ENCODE assay signal across 14 cellular contexts in the genomic region with DNA sequence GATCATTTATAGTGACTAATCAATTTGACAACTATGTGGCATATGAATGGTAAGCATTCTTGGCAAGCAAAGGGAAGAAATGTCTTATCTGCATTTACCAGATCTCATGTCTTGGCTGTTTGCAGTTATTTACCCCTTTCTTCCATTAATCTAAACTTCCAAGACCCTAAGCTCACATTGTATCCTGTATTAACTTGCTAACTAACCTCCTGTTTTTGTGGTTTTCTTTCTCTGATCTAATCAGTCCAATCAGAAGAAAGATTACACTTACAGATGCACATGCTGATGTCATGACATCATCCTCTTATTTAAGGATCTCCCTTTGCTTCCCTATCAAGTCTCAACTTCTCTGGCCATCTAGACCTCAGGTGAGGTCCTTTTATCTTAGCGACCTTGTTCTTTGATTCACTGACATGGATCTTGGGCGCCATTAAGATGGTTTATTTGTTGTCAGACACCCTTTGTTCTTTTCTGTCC.
DNase-seq lines count a peak whose midpoint lies in the region; ATAC-seq and TF ChIP-seq lines count a peak whose summit lies in the region.
"Had no signal": no experiment of that assay in that cellular context is flagged by ENCODE, and none has a peak within 500 bp of the region (broad histone marks: within the 10 kb centered on the region; RNA-seq: fewer than 3 reads in every experiment).

No MANE protein-coding gene starts in this region.

- H3K9me3 ChIP-seq in psoas muscle = no peaks in the 10 kb centered on the region

- H3K4me3 Mint-ChIP-seq in chondrocyte (ENCODE audit: unreplicated experiment) = no peak overlapping the region
- no peak overlapping the region for H3K4me3 Mint-ChIP-seq in mesothelial cell of epicardium
- H3K4me3 Mint-ChIP-seq: activated T-helper 1 cell treated with anti-CD3 and anti-CD28 coated beads, Interleukin-12 subunit alpha, Interleukin-12 subunit beta, Interleukin-2, Interleukin-4 antibody, amounts not matched to agents 30 ng/mL and 10 ng/mL and 1 ng/mL, durations not matched to agents 14 hours and 24 hours and 36 hours; neural progenitor cell had no signal

- 75 to 79% (median 76%) methylated on average over 2 of the region's 2 CpGs for WGBS in psoas muscle, 3 donors

- H3K9me3 Mint-ChIP-seq in chondrocyte (ENCODE audit: low read depth) = no peaks in the 10 kb centered on the region
- H3K9me3 Mint-ChIP-seq in mesothelial cell of epicardium = peaks cover 4% of the 10 kb centered on the region

- H3K27me3 ChIP-seq in psoas muscle (ENCODE audit: insufficient read depth in 3 of 3, low read length in 2 of 3) = no peaks in the 10 kb centered on the region
- H3K27me3 ChIP-seq: neural progenitor cell had no signal

- H3K4me1 Mint-ChIP-seq in chondrocyte (ENCODE audit: low read depth) = peaks cover 60% of the 10 kb centered on the region
- H3K4me1 Mint-ChIP-seq in mesothelial cell of epicardium = peaks cover 38% of the 10 kb centered on the region

- no peaks in the 10 kb centered on the region for H3K27me3 Mint-ChIP-seq in chondrocyte (ENCODE audit: low read depth)
- H3K27me3 Mint-ChIP-seq in mesothelial cell of epicardium (ENCODE audit: low read depth) = no peaks in the 10 kb centered on the region

- H3K27ac ChIP-seq in psoas muscle = no peak overlapping the region
- H3K27ac ChIP-seq: neural progenitor cell had no signal

- ATAC-seq in HG03159 (IDR thresholded peaks at IDR 0.05; ENCODE audit: unreplicated experiment) (no peak), psoas muscle (no peak)
- ATAC-seq: left ventricle myocardium superior had no signal

- TF ChIP-seq CTCF in NB4 (IDR thresholded peaks at IDR 0.05; ENCODE audit: low read depth, low read length) (no peak), chondrocyte (IDR thresholded peaks at IDR 0.05) (no peak), mesothelial cell of epicardium (IDR thresholded peaks at IDR 0.05; ENCODE audit: unreplicated experiment) (no peak), psoas muscle (IDR thresholded peaks at IDR 0.05) (no peak)

- intact Hi-C loops in psoas muscle (cut with DNase I) = no loop called here

- no peaks in the 10 kb centered on the region for H3K36me3 Mint-ChIP-seq in chondrocyte (ENCODE audit: low read depth)
- peaks cover 2% of the 10 kb centered on the region for H3K36me3 Mint-ChIP-seq in mesothelial cell of epicardium
- H3K36me3 Mint-ChIP-seq: neural progenitor cell had no signal

- H3K4me3 ChIP-seq in NB4 (ENCODE audit: low read depth, low read length) (no peak overlapping the region), psoas muscle (no peak overlapping the region)
- H3K4me3 ChIP-seq: neural progenitor cell had no signal

- no peaks in the 10 kb centered on the region for H3K36me3 ChIP-seq in psoas muscle (ENCODE audit: insufficient read depth in 1 of 2, low read depth in 1 of 2)
- H3K36me3 ChIP-seq: neural progenitor cell had no signal

- H3K27ac Mint-ChIP-seq in chondrocyte (ENCODE audit: unreplicated experiment) (peak overlapping the region; percentile 32), mesothelial cell of epicardium (peak overlapping the region; percentile 76)
- H3K27ac Mint-ChIP-seq: activated T-helper 1 cell treated with anti-CD3 and anti-CD28 coated beads, Interleukin-12 subunit alpha, Interleukin-12 subunit beta, Interleukin-2, Interleukin-4 antibody, amounts not matched to agents 30 ng/mL and 10 ng/mL and 1 ng/mL, durations not matched to agents 14 hours and 24 hours and 36 hours; neural progenitor cell had no signal

- TF ChIP-seq POLR2A in NB4 (IDR thresholded peaks at IDR 0.05; ENCODE audit: extremely low read depth, insufficient read length) = no peak

- DNase-seq in EL = peak; percentile 32
- peak; percentile 29 for DNase-seq in NB4 (ENCODE audit: low read depth)
- DNase-seq in chondrocyte (ENCODE audit: low spot score) = no peak
- no peak for DNase-seq in mesothelial cell of epicardium (ENCODE audit: low spot score in 2 of 2, unreplicated experiment in 2 of 2)
- no peak for DNase-seq in psoas muscle
- no peak for DNase-seq in pons (ENCODE audit: low spot score)
- DNase-seq: aorta; effector CD8-positive, alpha-beta T cell; HCEC 1CT; left ventricle myocardium superior; MM.1S had no signal

- H3K4me1 ChIP-seq in psoas muscle = no peaks in the 10 kb centered on the region

Comparison
In these comparisons a context has a peak if more than half of its experiments do, and no peak if none do; other contexts are left out.
1. DNase-seq: peak in EL (single experiment) and NB4 (single experiment); none in chondrocyte (single experiment), mesothelial cell of epicardium (0 of 2), psoas muscle (0 of 2) and pons (single experiment).